Comparison of ENCODE assay signal across 8 cellular contexts in genomic region chr3:47421741-47422649, GRCh38. TPM values are rescaled to one million over a fixed set of nuclear protein-coding genes. Genes with fewer than 3 reads are reported as not detected.
DNase-seq lines count a peak whose midpoint lies in the region; ATAC-seq, FAIRE-seq and TF ChIP-seq lines count a peak whose summit lies in the region.

No MANE protein-coding gene starts in this region.

- ATAC-seq in GM12878 = peak; percentile 6
- ATAC-seq in left lung = peak; percentile 64

- H3K27ac ChIP-seq in GM12878 (ENCODE audit: control insufficient read depth, insufficient read depth) (no peak overlapping the region), left lung (peak overlapping the region; percentile 39 to 64), transverse colon (peak overlapping the region; percentile 59 to 78 (median 70))

- H3K27me3 ChIP-seq in GM12878 (replicated peaks in 1 of 2; ENCODE audit: control insufficient read depth in 2 of 2, insufficient read depth in 2 of 2, low read length in 1 of 2) (no peaks in the 10 kb centered on the region), left lung (no peaks in the 10 kb centered on the region), transverse colon (no peaks in the 10 kb centered on the region)

- SMC1A ChIA-PET in GM12878 (lab: Charles Lee; ENCODE audit: uncharacterized antibody, unreplicated experiment) = interaction anchor here (0.6 to 3.4 kb wide), 14 partner anchors 36 to 367 kb away, joined by 3 to 46 read pairs (median 6); partner anchors contain the start of genes ELP6, PTPN23 and SCAP

- H3K4me1 ChIP-seq in GM12878 (ENCODE audit: control insufficient read depth, insufficient read depth, low read length) (peaks cover 3% of the 10 kb centered on the region; the same call in 1 of the 2 replicates), left lung (peaks cover 9 to 20% of the 10 kb centered on the region in 2 donors), transverse colon (peaks cover 15 to 33% (median 30%) of the 10 kb centered on the region in 4 donors)

- intact Hi-C loops in GM12878 (cut with micrococcal nuclease; ENCODE audit: unreplicated experiment) = loop anchor here (1.0 to 5.0 kb wide), 3 partner anchors 54 to 365 kb away; partner anchors contain the start of gene ELP6
- intact Hi-C loops in left lung (cut with DNase I) = loop anchor here (5.0 to 10.0 kb wide), 2 partner anchors 53 to 55 kb away; partner anchors contain the start of gene SCAP (in 2 of the 2)
- intact Hi-C loops in transverse colon (cut with DNase I; ENCODE audit: low total_unique reads) = loop anchor here (1.0 kb wide), 1 partner anchor 54 kb away; no protein-coding TSS in a partner anchor

- H3K36me3 ChIP-seq in GM12878 (ENCODE audit: control insufficient read depth in 2 of 2, insufficient read depth in 2 of 2, low read length in 1 of 2) = peaks cover 17 to 39% of the 10 kb centered on the region in 2 experiments
- peaks cover 0 to 86% of the 10 kb centered on the region in 2 donors for H3K36me3 ChIP-seq in left lung
- peaks cover 0 to 5% (median 0%) of the 10 kb centered on the region in 4 donors for H3K36me3 ChIP-seq in transverse colon

- TF ChIP-seq CTCF in GM10248 (IDR thresholded peaks at IDR 0.05; ENCODE audit: control extremely low read depth, extremely low read depth, low read depth, missing control alignments) (peak; percentile 24), GM12878 (IDR thresholded peaks at IDR 0.05 in 2 of 3, conservative IDR thresholded peaks at IDR 0.05 in 1 of 3; ENCODE audit: control insufficient read depth in 2 of 3, extremely low read depth in 1 of 3, insufficient read depth in 1 of 3, low read depth in 3 of 3, low read length in 3 of 3) (peak in 2 of 3 experiments; percentile 13 to 25; a peak in 2 of 6 replicates), left lung (IDR thresholded peaks at IDR 0.05) (no peak), transverse colon (IDR thresholded peaks at IDR 0.05) (peak in 4 of 5 experiments; percentile 16 to 44 (median 24))

- H3K4me3 ChIP-seq in GM12878 (no peak overlapping the region), left lung (no peak overlapping the region), transverse colon (no peak overlapping the region)

- no peaks in the 10 kb centered on the region for H4K20me1 ChIP-seq in GM12878 (ENCODE audit: control insufficient read depth, insufficient read depth)

- no peak for TF ChIP-seq RAD21 in GM12878 (IDR thresholded peaks at IDR 0.05; ENCODE audit: insufficient read depth, low read depth, low read length)

- POLR2A ChIA-PET in GM10248 (lab: Yijun Ruan, JAX) (no interaction called here), GM12878 (lab: Charles Lee) (interaction anchor here (0.9 to 1.7 kb wide), 3 partner anchors 55 to 367 kb away, joined by 4 to 12 read pairs (median 5); partner anchors contain the start of genes ELP6 and SCAP)

- TF ChIP-seq EP300 in GM12878 (IDR thresholded peaks at IDR 0.05; ENCODE audit: borderline replicate concordance in 1 of 2, control insufficient read depth in 1 of 2, low read depth in 2 of 2, low read length in 2 of 2) (no peak), transverse colon (IDR thresholded peaks at IDR 0.05; ENCODE audit: low read depth) (no peak)

- CTCF ChIA-PET in GM10248 (lab: Yijun Ruan, JAX) = interaction anchor here (0.8 to 6.5 kb wide), 44 partner anchors 9 to 433 kb away, joined by 3 to 77 read pairs (median 6); partner anchors contain the start of genes ELP6 and SCAP
- CTCF ChIA-PET in GM12878 (lab: Yijun Ruan, JAX) = interaction anchor here (0.8 to 5.6 kb wide), 33 partner anchors 8 to 575 kb away, joined by 3 to 118 read pairs (median 6); partner anchors contain the start of genes ELP6, PTPN23 and SCAP

- BruUV-seq in GM12878 (replicated peaks; lab: Mats Ljungman, UMichigan) = no TSS peak

- FAIRE-seq in GM12878 (lab: Jason Lieb, UNC) = no peak

- no peaks in the 10 kb centered on the region for H3K9me3 ChIP-seq in GM12878 (replicated peaks; ENCODE audit: control insufficient read depth, insufficient read depth, low read length)
- H3K9me3 ChIP-seq in left lung = no peaks in the 10 kb centered on the region
- no peaks in the 10 kb centered on the region for H3K9me3 ChIP-seq in transverse colon

- 90% methylated on average over 12 of the region's 13 CpGs for WGBS in GM12878 (ENCODE audit: insufficient coverage, insufficient replicate concordance, low lambda C conversion rate, missing lambda C conversion rate)
- 75% methylated on average over 13 of the region's 13 CpGs; no CpG with 5 or more reads in 1 of the 2 donors for WGBS in transverse colon (ENCODE audit: low coverage in 1 of 2), 2 donors

- no peak for DNase-seq in GM10248 (ENCODE audit: extremely low spot score)
- peak; percentile 49 for DNase-seq in NCI-H1105 treated with DMSO at 0.1 percent for 48 hours (lab: John Stamatoyannopoulos, UW)
- DNase-seq in GM12878 (ENCODE audit: low read depth, low spot score) = no peak
- DNase-seq in left lung = no peak
- DNase-seq in transverse colon = peak; percentile 53
- no peak for DNase-seq in cerebellar nuclear complex (lab: John Stamatoyannopoulos, UW)
- no peak for DNase-seq in GM19240 (ENCODE audit: insufficient read length, low spot score)
- no peak for DNase-seq in NCI-H1436 treated with DMSO at 0.1 percent for 48 hours (lab: John Stamatoyannopoulos, UW)

- TF ChIP-seq POLR2A in GM12878 (IDR thresholded peaks at IDR 0.05; ENCODE audit: low read depth, low read length) (peak; percentile 12; the same call in 1 of the 2 replicates), transverse colon (IDR thresholded peaks at IDR 0.05) (no peak)

- H3K4me2 ChIP-seq in GM12878 (ENCODE audit: control insufficient read depth, insufficient read depth) = no peak overlapping the region

- in situ Hi-C loops in GM12878 (cut with MboI) = loop anchor here (5.0 kb wide), 3 partner anchors 55 to 365 kb away; partner anchors contain the start of genes ELP6 and SCAP
- in situ Hi-C loops in transverse colon (cut with MboI; ENCODE audit: low pct_ligation_motif_present in 1 of 4, low pct_unique_long_range_greater_than_20kb in 1 of 4, low sequenced_read_pairs in 3 of 4) = loop anchor here in 2 of 4 donors (5.0 to 25.0 kb wide), 3 partner anchors 50 to 365 kb away; partner anchors contain the start of genes SCAP (in 1 of the 2) and SMARCC1 (in 1 of the 2)

- no peak overlapping the region for H2AFZ ChIP-seq in GM12878 (ENCODE audit: control insufficient read depth, low read depth, low read length)

- H3K79me2 ChIP-seq in GM12878 (ENCODE audit: control insufficient read depth, insufficient read depth, low read length) = no peaks in the 10 kb centered on the region; the same call in 1 of the 2 replicates

- H3K9ac ChIP-seq in GM12878 (ENCODE audit: control insufficient read depth, insufficient read depth, low read length) = no peak overlapping the region

- RAD21 ChIA-PET in GM12878 (lab: Charles Lee; ENCODE audit: unreplicated experiment) = interaction anchor here (0.9 to 4.1 kb wide), 16 partner anchors 12 to 367 kb away, joined by 3 to 47 read pairs (median 4); partner anchors contain the start of genes ELP6, PTPN23 and SCAP

TF ChIP-seq in GM12878, 131 proteins besides CTCF, POLR2A, EP300 and RAD21 (continues in another document):
- no peak for TF ChIP-seq TARDBP (IDR thresholded peaks at IDR 0.05; ENCODE audit: borderline replicate concordance)
- TF ChIP-seq MEF2A (IDR thresholded peaks at IDR 0.05; ENCODE audit: insufficient read depth, low read depth, low read length) = no peak

RNA-seq across cellular contexts. Expression of gene PTPN23, which starts 41.2 kb away (rescaled TPM):
- total RNA-seq in GM12878 (2013; cell fraction: nucleolus; rRNA removed) = 22.8 and 24.2 TPM in 2 replicates
- 4.1 and 4.4 TPM in 2 replicates for total RNA-seq in GM12878 (2014; rRNA removed)
- 3.7 and 4.2 TPM in 2 replicates for total RNA-seq in GM12878 (2014; rRNA removed; fragmentation: Illumina TruSeq; extraction: Trizol)
- 25.4 and 28.6 TPM in 2 replicates for total RNA-seq in GM12878 (2021)
- 7.1 TPM for polyA plus RNA-seq in GM12878 (2011; ENCODE audit: low read depth)
- polyA plus RNA-seq in GM12878 (2011; rRNA removed) = 0.46 and 0.92 TPM in 2 replicates
- polyA plus RNA-seq in GM12878 (2011; cell fraction: cytosol; rRNA removed) = 1.1 and 1.2 TPM in 2 replicates
- polyA plus RNA-seq in GM12878 (2011; cell fraction: nucleus; rRNA removed) = 14.9 and 23.1 TPM in 2 replicates
- 18.7 and 19.9 TPM in 2 replicates for polyA plus RNA-seq in GM12878 (2012)
- 2.0 and 4.8 TPM in 2 replicates for polyA plus RNA-seq in GM12878 (2014; fragmentation: Illumina TruSeq; extraction: Trizol)
- polyA plus RNA-seq in GM12878 (2014; fragmentation: Nextera tagmentation; extraction: Ambion mirVana) = under 1 TPM; 0.44 to 0.68 TPM
- polyA plus RNA-seq in GM12878 (2014; rRNA removed) = 6.9 and 11.9 TPM in 2 replicates
- polyA plus RNA-seq in GM12878 (2016; fragmentation: Nextera tagmentation; extraction: Ambion mirVana) = 10 to 100 TPM in 1 of 2 experiments, 1 to 10 TPM in 1; 9.8 to 10.5 TPM
- 3.5 and 9.7 TPM in 2 replicates for polyA minus RNA-seq in GM12878 (2011; rRNA and poly(A)+ RNA removed)
- 5.1 and 5.3 TPM in 2 replicates for polyA minus RNA-seq in GM12878 (2011; cell fraction: cytosol; rRNA and poly(A)+ RNA removed)
- polyA minus RNA-seq in GM12878 (2011; cell fraction: nucleus; rRNA and poly(A)+ RNA removed) = 12.0 and 20.6 TPM in 2 replicates
- total RNA-seq in left lung = 10 to 100 TPM; 42.1 to 53.5 TPM
- 100 to 1,000 TPM in 1 of 4 donors, 10 to 100 TPM in 3; 26.9 to 199 (median 55.1) TPM for total RNA-seq in transverse colon

RNA-seq across cellular contexts. Expression of gene SCAP, which starts 53.7 kb away (rescaled TPM):
- total RNA-seq in GM12878 (2013; cell fraction: nucleolus; rRNA removed) = 122 and 123 TPM in 2 replicates
- total RNA-seq in GM12878 (2014; rRNA removed) (42.3 and 53.0 TPM in 2 replicates), GM12878 (2014; rRNA removed; fragmentation: Illumina TruSeq; extraction: Trizol) (18.1 and 21.0 TPM in 2 replicates), GM12878 (2021) (56.1 and 64.1 TPM in 2 replicates), left lung (10 to 100 TPM; 68.6 to 84.3 TPM), transverse colon (100 to 1,000 TPM; 160 to 288 (median 198) TPM)
- polyA plus RNA-seq in GM12878 (2011; ENCODE audit: low read depth) = 10.9 TPM
- polyA plus RNA-seq in GM12878 (2011; rRNA removed) (11.4 and 21.2 TPM in 2 replicates), GM12878 (2014; fragmentation: Illumina TruSeq; extraction: Trizol) (22.2 and 24.6 TPM in 2 replicates), GM12878 (2014; fragmentation: Nextera tagmentation; extraction: Ambion mirVana) (1 to 10 TPM; 1.5 to 4.3 TPM), GM12878 (2014; rRNA removed) (33.5 TPM in 2 replicates), GM12878 (2016; fragmentation: Nextera tagmentation; extraction: Ambion mirVana) (10 to 100 TPM; 35.2 to 38.4 TPM)
- 22.8 and 24.6 TPM in 2 replicates for polyA plus RNA-seq in GM12878 (2011; cell fraction: cytosol; rRNA removed)
- 78.9 and 103 TPM in 2 replicates for polyA plus RNA-seq in GM12878 (2011; cell fraction: nucleus; rRNA removed)
- polyA plus RNA-seq in GM12878 (2012) = 27.1 and 31.2 TPM in 2 replicates
- 61.8 and 73.4 TPM in 2 replicates for polyA minus RNA-seq in GM12878 (2011; rRNA and poly(A)+ RNA removed)
- polyA minus RNA-seq in GM12878 (2011; cell fraction: cytosol; rRNA and poly(A)+ RNA removed) = 28.6 and 35.1 TPM in 2 replicates
- 30.3 and 49.4 TPM in 2 replicates for polyA minus RNA-seq in GM12878 (2011; cell fraction: nucleus; rRNA and poly(A)+ RNA removed)

Comparison
In these comparisons a context has a peak if more than half of its experiments do, and no peak if none do; other contexts are left out.
1. DNase-seq: peak in NCI-H1105 treated with DMSO at 0.1 percent for 48 hours (single experiment) and transverse colon (single experiment); none in GM10248 (single experiment), GM12878 (single experiment), left lung (0 of 2), cerebellar nuclear complex (0 of 2), GM19240 (single experiment) and NCI-H1436 treated with DMSO at 0.1 percent for 48 hours (single experiment).
2. CTCF ChIP-seq: peak in GM10248 (single experiment), GM12878 (2 of 3) and transverse colon (4 of 5); none in left lung (0 of 2).